ENCODE assay signal across 1 cellular context in the genomic region with DNA sequence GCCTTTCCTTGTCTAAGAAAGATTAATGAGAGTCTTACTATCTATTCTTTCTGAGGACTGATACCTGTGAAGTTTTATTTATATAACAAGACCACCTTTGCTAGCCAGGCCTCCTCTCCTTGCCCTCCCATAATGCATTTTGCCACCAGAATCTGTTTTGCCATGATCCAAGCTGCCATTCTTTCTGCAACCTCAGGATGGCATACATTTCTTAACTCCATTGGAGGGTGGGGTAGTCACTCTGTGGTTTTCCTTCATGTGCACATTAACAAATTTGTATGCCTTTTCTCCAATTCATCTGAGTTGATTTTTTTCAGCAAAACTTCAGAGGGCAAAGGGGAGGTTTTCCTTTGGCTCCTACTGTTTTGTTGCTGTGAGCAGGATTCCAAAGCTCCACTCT.
TF ChIP-seq lines count a peak whose summit lies in the region.

No MANE protein-coding gene starts in this region.

TF ChIP-seq in WTC11, 78 proteins besides CTCF, POLR2A, EP300 and RAD21 (continued from another document):
- TF ChIP-seq, protein P1, sequence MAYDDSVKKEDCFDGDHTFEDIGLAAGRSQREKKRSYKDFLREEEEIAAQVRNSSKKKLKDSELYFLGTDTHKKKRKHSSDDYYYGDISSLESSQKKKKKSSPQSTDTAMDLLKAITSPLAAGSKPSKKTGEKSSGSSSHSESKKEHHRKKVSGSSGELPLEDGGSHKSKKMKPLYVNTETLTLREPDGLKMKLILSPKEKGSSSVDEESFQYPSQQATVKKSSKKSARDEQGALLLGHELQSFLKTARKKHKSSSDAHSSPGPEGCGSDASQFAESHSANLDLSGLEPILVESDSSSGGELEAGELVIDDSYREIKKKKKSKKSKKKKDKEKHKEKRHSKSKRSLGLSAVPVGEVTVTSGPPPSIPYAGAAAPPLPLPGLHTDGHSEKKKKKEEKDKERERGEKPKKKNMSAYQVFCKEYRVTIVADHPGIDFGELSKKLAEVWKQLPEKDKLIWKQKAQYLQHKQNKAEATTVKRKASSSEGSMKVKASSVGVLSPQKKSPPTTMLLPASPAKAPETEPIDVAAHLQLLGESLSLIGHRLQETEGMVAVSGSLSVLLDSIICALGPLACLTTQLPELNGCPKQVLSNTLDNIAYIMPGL (CRISPR knock-in tag; IDR thresholded peaks at IDR 0.05): no peak
- TF ChIP-seq FOXP1 (CRISPR knock-in tag; IDR thresholded peaks at IDR 0.05; ENCODE audit: borderline replicate concordance): no peak
